Comparison of ENCODE assay signal across 8 cellular contexts in the genomic region with DNA sequence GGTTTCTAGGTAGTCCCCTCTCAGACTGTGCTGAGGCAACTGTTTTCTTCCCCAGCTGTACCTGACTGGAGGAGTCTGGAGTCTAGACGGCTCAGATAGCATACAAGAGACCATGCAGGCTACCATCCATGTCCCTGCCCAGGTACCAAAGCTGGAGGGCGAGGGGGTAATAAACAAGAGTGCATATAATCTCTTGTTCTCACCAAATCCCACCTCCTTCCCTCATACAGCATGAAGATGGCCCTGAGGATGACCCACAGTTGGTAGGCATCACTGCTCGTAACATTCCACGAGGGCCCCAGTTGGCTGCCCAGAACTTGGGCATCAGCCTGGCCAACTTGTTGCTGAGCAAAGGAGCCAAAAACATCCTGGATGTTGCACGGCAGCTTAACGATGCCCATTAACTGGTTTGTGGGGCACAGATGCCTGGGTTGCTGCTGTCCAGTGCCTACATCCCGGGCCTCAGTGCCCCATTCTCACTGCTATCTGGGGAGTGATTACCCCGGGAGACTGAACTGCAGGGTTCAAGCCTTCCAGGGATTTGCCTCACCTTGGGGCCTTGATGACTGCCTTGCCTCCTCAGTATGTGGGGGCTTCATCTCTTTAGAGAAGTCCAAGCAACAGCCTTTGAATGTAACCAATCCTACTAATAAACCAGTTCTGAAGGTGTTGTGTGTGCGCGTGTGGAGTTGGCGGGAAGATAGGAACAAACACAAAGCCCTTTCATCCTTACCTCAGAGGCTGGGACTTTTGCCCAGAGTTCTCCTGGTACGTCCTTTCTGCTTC. TPM values are rescaled to one million over a fixed set of nuclear protein-coding genes. Genes with fewer than 3 reads are reported as not detected.
A peak's percentile ranks its signal among the peaks of the same experiment; 100 is the strongest.
DNase-seq lines count a peak whose midpoint lies in the region; ATAC-seq and TF ChIP-seq lines count a peak whose summit lies in the region.

No MANE protein-coding gene starts in this region.

- POLR2A ChIA-PET in HCT116 (lab: Charles Lee) = interaction anchor here (0.9 to 1.2 kb wide), 3 partner anchors 8 to 26 kb away, joined by 3 to 4 read pairs (median 3); partner anchors contain the start of gene VPS11

- CTCF ChIA-PET in HCT116 (lab: Charles Lee) = no interaction called here

- H3K27me3 ChIP-seq in HCT116 (ENCODE audit: insufficient read depth, low read length) (no peaks in the 10 kb centered on the region), adrenal gland (no peaks in the 10 kb centered on the region), left lung (no peaks in the 10 kb centered on the region)

- TF ChIP-seq POLR2A in HCT116 (IDR thresholded peaks at IDR 0.05; ENCODE audit: borderline replicate concordance, extremely low read depth, insufficient read depth, insufficient read length) = no peak
- no peak for TF ChIP-seq POLR2A in adrenal gland (IDR thresholded peaks at IDR 0.05)

- H3K36me3 Mint-ChIP-seq in memory B cell = peaks cover 9% of the 10 kb centered on the region

- peaks cover 28% of the 10 kb centered on the region for H3K79me2 ChIP-seq in HCT116 (ENCODE audit: insufficient read depth, low read length)

- H3K9me2 ChIP-seq in HCT116 (ENCODE audit: insufficient read depth) = no peaks in the 10 kb centered on the region

- ATAC-seq in HCT116 (no peak), memory B cell (ENCODE audit: low read depth) (no peak), HG03460 (IDR thresholded peaks at IDR 0.05; ENCODE audit: unreplicated experiment) (no peak), left lung (no peak)

- RAD21 ChIA-PET in HCT116 (lab: Charles Lee; ENCODE audit: low non-redundant PET in 1 of 2, low total read pairs in 2 of 2, uncharacterized antibody in 2 of 2, unreplicated experiment in 2 of 2) = no interaction called here

- WGBS in adrenal gland, 4 donors = 50 to 67% (median 61%) methylated on average over 8 to 12 of the region's 12 CpGs

- TF ChIP-seq RAD21 in HCT116 (IDR thresholded peaks at IDR 0.05; ENCODE audit: low read depth) = no peak

- peak; percentile 15 for DNase-seq in AG10803 (ENCODE audit: low read depth)
- no peak for DNase-seq in HCT116 (ENCODE audit: low read depth, low spot score)
- peak in 1 of 7 donors; percentile 23 for DNase-seq in adrenal gland
- DNase-seq in memory B cell (ENCODE audit: low spot score in 2 of 2) = no peak
- DNase-seq in SHP77 (lab: John Stamatoyannopoulos, UW) = no peak
- no peak for DNase-seq in left lung
- DNase-seq in HCEC 1CT = no peak

- peak overlapping the region; percentile 99 for H3K9ac ChIP-seq in HCT116 (ENCODE audit: low read length)

- peak overlapping the region; percentile 80 for H3K4me2 ChIP-seq in HCT116 (ENCODE audit: low read length)

- intact Hi-C loops in HCT116 (cut with micrococcal nuclease) (no loop called here), adrenal gland (cut with DNase I) (no loop called here), left lung (cut with DNase I) (no loop called here)

- H3K27ac ChIP-seq in HCT116 (ENCODE audit: low read depth, low read length) (peak overlapping the region; percentile 93), adrenal gland (peak overlapping the region in 4 of 5 donors; percentile 43 to 95 (median 90)), left lung (no peak overlapping the region)

- peaks cover 32% of the 10 kb centered on the region for H3K4me1 Mint-ChIP-seq in memory B cell

- H3K36me3 ChIP-seq in HCT116 (ENCODE audit: control insufficient read depth in 1 of 2, insufficient read depth in 2 of 2, low read length in 2 of 2) (peaks cover 14 to 36% of the 10 kb centered on the region in 2 experiments; a peak in 3 of 4 replicates), adrenal gland (replicated peaks in 1 of 2) (peaks cover 0 to 25% of the 10 kb centered on the region in 2 donors), left lung (peaks cover 0 to 24% of the 10 kb centered on the region in 2 donors)

- peak overlapping the region; percentile 94 for H3K4me3 Mint-ChIP-seq in memory B cell

- no TSS peak for BruUV-seq in HCT116 (replicated peaks; lab: Mats Ljungman, UMichigan)

- H3K4me1 ChIP-seq in HCT116 (ENCODE audit: control insufficient read depth in 1 of 2, insufficient read depth in 2 of 2, low read length in 2 of 2) (peaks cover 12 to 24% of the 10 kb centered on the region in 2 experiments), adrenal gland (replicated peaks in 1 of 2) (peaks cover 8 to 18% of the 10 kb centered on the region in 2 donors), left lung (peaks cover 17 to 39% of the 10 kb centered on the region in 2 donors)

- H3K4me3 ChIP-seq in AG10803 (ENCODE audit: low read length) (peak overlapping the region; percentile 75), HCT116 (replicated peaks in 1 of 2; ENCODE audit: low read depth in 1 of 2, low read length in 2 of 2) (peak overlapping the region; percentile 83 to 97), adrenal gland (peak overlapping the region in 1 of 4 donors; percentile 73), left lung (peak overlapping the region in 1 of 2 donors; percentile 88)

- H3K27ac Mint-ChIP-seq in memory B cell = no peak overlapping the region

- H2AFZ ChIP-seq in HCT116 (ENCODE audit: low read depth, low read length, poor library complexity, severe bottlenecking) = no peak overlapping the region

- H4K20me1 ChIP-seq in HCT116 (ENCODE audit: insufficient read depth) = peaks cover 11% of the 10 kb centered on the region; the same call in 1 of the 2 replicates

- H3K9me3 ChIP-seq in HCT116 (ENCODE audit: control insufficient read depth in 1 of 2, insufficient read depth in 1 of 2, low read depth in 1 of 2, low read length in 2 of 2) = no peaks in the 10 kb centered on the region
- no peaks in the 10 kb centered on the region for H3K9me3 ChIP-seq in adrenal gland (replicated peaks in 1 of 3)
- H3K9me3 ChIP-seq in left lung = no peaks in the 10 kb centered on the region

- TF ChIP-seq CTCF in AG10803 (conservative IDR thresholded peaks at IDR 0.05; ENCODE audit: low read length) = no peak
- no peak for TF ChIP-seq CTCF in HCT116 (IDR thresholded peaks at IDR 0.05 in 2 of 3, conservative IDR thresholded peaks at IDR 0.05 in 1 of 3; ENCODE audit: borderline replicate concordance in 1 of 3, insufficient read depth in 1 of 3, low read depth in 2 of 3, low read length in 2 of 3)
- no peak for TF ChIP-seq CTCF in adrenal gland (IDR thresholded peaks at IDR 0.05)
- no peak for TF ChIP-seq CTCF in left lung (IDR thresholded peaks at IDR 0.05)

- no peaks in the 10 kb centered on the region for H3K9me3 Mint-ChIP-seq in memory B cell

- H3K27me3 Mint-ChIP-seq in memory B cell = no peaks in the 10 kb centered on the region

TF ChIP-seq in HCT116, 20 proteins besides CTCF, POLR2A, EP300 and RAD21:
- TF ChIP-seq POLR2AphosphoS5 (IDR thresholded peaks at IDR 0.05; ENCODE audit: low read depth, low read length) (peak; percentile 50), EGR1 (IDR thresholded peaks at IDR 0.05; ENCODE audit: low read depth) (no peak)

RNA-seq across cellular contexts. Expression of gene HMBS, which starts 8.4 kb away (rescaled TPM):
- total RNA-seq in HCT116 (2021; ENCODE audit: unreplicated experiment) (69.0 TPM), adrenal gland (10 to 100 TPM; 16.8 to 37.2 (median 28.7) TPM), left lung (10 to 100 TPM; 16.5 to 32.0 TPM)
- 64.7 and 73.9 TPM in 2 replicates for polyA plus RNA-seq in HCT116 (2012)
- 10 to 100 TPM; 30.1 to 33.4 (median 31.3) TPM for polyA plus RNA-seq in adrenal gland

RNA-seq across cellular contexts. Expression of gene DPAGT1, which starts 8.6 kb away (rescaled TPM):
- total RNA-seq in HCT116 (2021; ENCODE audit: unreplicated experiment) (45.1 TPM), adrenal gland (10 to 100 TPM; 37.3 to 65.5 (median 53.9) TPM), left lung (10 to 100 TPM; 50.3 to 56.2 TPM)
- 33.2 and 36.2 TPM in 2 replicates for polyA plus RNA-seq in HCT116 (2012)
- polyA plus RNA-seq in adrenal gland = 10 to 100 TPM; 26.8 to 73.9 (median 33.5) TPM

RNA-seq across cellular contexts. Expression of gene C2CD2L, which starts 14.1 kb away (rescaled TPM):
- 12.4 TPM for total RNA-seq in HCT116 (2021; ENCODE audit: unreplicated experiment)
- 10.3 and 12.1 TPM in 2 replicates for polyA plus RNA-seq in HCT116 (2012)
- 10 to 100 TPM in 6 of 8 donors, 1 to 10 TPM in 2; 5.1 to 14.2 (median 11.8) TPM for total RNA-seq in adrenal gland
- 10 to 100 TPM in 2 of 3 donors, 1 to 10 TPM in 1; 8.1 to 15.8 (median 10.8) TPM for polyA plus RNA-seq in adrenal gland
- total RNA-seq in left lung = 10 to 100 TPM; 16.6 to 18.6 TPM

RNA-seq across cellular contexts. Expression of gene VPS11, which starts 25.5 kb away (rescaled TPM):
- total RNA-seq in HCT116 (2021; ENCODE audit: unreplicated experiment) = 20.4 TPM
- polyA plus RNA-seq in HCT116 (2012) = 24.5 and 26.4 TPM in 2 replicates
- 10 to 100 TPM; 32.8 to 65.1 (median 54.0) TPM for total RNA-seq in adrenal gland
- 100 to 1,000 TPM in 2 of 3 donors, 10 to 100 TPM in 1; 60.6 to 146 (median 133) TPM for polyA plus RNA-seq in adrenal gland
- total RNA-seq in left lung = 10 to 100 TPM; 30.5 to 35.0 TPM

RNA-seq across cellular contexts. Expression of gene HINFP, which starts 28.3 kb away (rescaled TPM):
- 38.1 TPM for total RNA-seq in HCT116 (2021; ENCODE audit: unreplicated experiment)
- polyA plus RNA-seq in HCT116 (2012) = 26.4 and 30.5 TPM in 2 replicates
- 10 to 100 TPM in 7 of 8 donors, 1 to 10 TPM in 1; 7.4 to 39.1 (median 22.2) TPM for total RNA-seq in adrenal gland
- polyA plus RNA-seq in adrenal gland = 10 to 100 TPM; 15.3 to 33.6 (median 24.0) TPM
- total RNA-seq in left lung = 10 to 100 TPM; 21.6 to 22.2 TPM

Comparison
In these comparisons a context has a peak if more than half of its experiments do, and no peak if none do; other contexts are left out.
1. H3K27ac ChIP-seq: peak in HCT116 (single experiment) and adrenal gland (4 of 5); none in left lung (0 of 2).